In the genomic region with DNA sequence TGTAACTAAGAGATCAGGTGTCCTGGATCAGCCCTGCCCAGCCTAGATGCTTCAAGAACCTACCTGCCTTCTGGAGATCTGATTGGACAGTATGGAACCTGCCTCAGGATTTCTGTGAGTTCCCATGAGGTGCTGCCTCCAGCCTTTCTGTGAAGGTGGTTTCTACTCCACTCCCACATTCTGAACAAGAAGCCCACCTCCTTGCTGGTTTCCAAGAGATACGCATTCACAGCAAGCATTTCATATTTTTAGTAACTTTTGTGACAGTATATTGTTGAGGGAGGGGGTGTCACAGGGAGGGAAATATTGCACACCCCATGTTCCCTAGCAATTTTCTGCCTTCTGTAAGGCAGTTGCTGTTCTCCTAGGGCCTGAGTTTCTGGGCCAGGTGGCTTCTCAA, we compare ENCODE assay signal across 18 cellular contexts.
DNase-seq lines count a peak whose midpoint lies in the region; TF ChIP-seq lines count a peak whose summit lies in the region.
"Had no signal": no experiment of that assay in that cellular context is flagged by ENCODE, and none has a peak within 500 bp of the region (broad histone marks: within the 10 kb centered on the region; RNA-seq: fewer than 3 reads in every experiment).

No MANE protein-coding gene starts in this region.

- DNase-seq in MCF 10A (ENCODE audit: unreplicated experiment) (no peak), mammary epithelial cell (no peak), ascending aorta (ENCODE audit: low spot score in 2 of 2) (no peak), trophoblast cell (no peak), GM10248 (ENCODE audit: extremely low spot score) (no peak), retina (no peak), HCEC 1CT (no peak)
- DNase-seq: 8988T; C1 segment of cervical spinal cord; Calu3; CD4-positive, alpha-beta memory T cell; COR-L47; DMS53; DMS79 treated with DMSO at 0.1 percent for 48 hours; GF-D8; GOT3 had no signal

- peaks cover 3% of the 10 kb centered on the region for H3K79me1 ChIP-seq in trophoblast cell (ENCODE audit: low read length)

- H2AFZ ChIP-seq in mammary epithelial cell (ENCODE audit: low read depth, low read length) = no peak overlapping the region
- H2AFZ ChIP-seq in trophoblast cell (ENCODE audit: insufficient read depth, low read length, poor library complexity) = no peak overlapping the region

- intact Hi-C loops in MCF 10A (cut with micrococcal nuclease) = no loop called here
- intact Hi-C loops in mammary epithelial cell (cut with micrococcal nuclease) = no loop called here
- intact Hi-C loops in ascending aorta (cut with DNase I) = loop anchor here (5.0 kb wide), 1 partner anchor 195 kb away; no protein-coding TSS in a partner anchor

- H3K23ac ChIP-seq in trophoblast cell (ENCODE audit: low read length) = no peak overlapping the region

- H3K4me3 ChIP-seq in mammary epithelial cell (replicated peaks in 1 of 3; ENCODE audit: insufficient read depth in 1 of 3, low read depth in 2 of 3, low read length in 3 of 3) (no peak overlapping the region), ascending aorta (no peak overlapping the region), trophoblast cell (ENCODE audit: low read depth, low read length) (no peak overlapping the region)
- H3K4me3 ChIP-seq: A549, HAP-1 had no signal

- H3K27ac ChIP-seq in mammary epithelial cell (ENCODE audit: insufficient read depth, low read depth, low read length) (no peak overlapping the region), ascending aorta (peak overlapping the region; percentile 70 to 80), trophoblast cell (ENCODE audit: low read depth, low read length) (no peak overlapping the region)
- H3K27ac ChIP-seq: A549 had no signal

- no peak overlapping the region for H3K14ac ChIP-seq in trophoblast cell (ENCODE audit: low read length)

- dilution Hi-C loops in mammary epithelial cell (cut with HindIII; ENCODE audit: low sequenced_read_pairs) = loop anchor here (25.0 kb wide), 1 partner anchor 355 kb away; no protein-coding TSS in a partner anchor

- no peak overlapping the region for H3K18ac ChIP-seq in trophoblast cell (ENCODE audit: low read length)

- H3K4me1 Mint-ChIP-seq in MCF 10A (ENCODE audit: insufficient read depth, unreplicated experiment) = peaks cover 27% of the 10 kb centered on the region
- H3K4me1 Mint-ChIP-seq: CD4-positive, alpha-beta memory T cell had no signal

- H3K36me3 ChIP-seq in mammary epithelial cell (ENCODE audit: insufficient read depth, low read length) (no peaks in the 10 kb centered on the region), ascending aorta (peaks cover 20 to 24% of the 10 kb centered on the region in 2 donors), trophoblast cell (ENCODE audit: control insufficient read depth in 1 of 2, insufficient read depth in 2 of 2, low read length in 2 of 2) (no peaks in the 10 kb centered on the region)
- H3K36me3 ChIP-seq: HAP-1 had no signal

- H3K4me1 ChIP-seq in mammary epithelial cell (ENCODE audit: insufficient read depth, low read length) = peaks cover 36% of the 10 kb centered on the region
- peaks cover 32 to 53% of the 10 kb centered on the region in 2 donors for H3K4me1 ChIP-seq in ascending aorta
- peaks cover 2 to 20% of the 10 kb centered on the region in 2 experiments for H3K4me1 ChIP-seq in trophoblast cell (ENCODE audit: control insufficient read depth in 1 of 2, insufficient read depth in 2 of 2, low read length in 2 of 2)

- H3K36me3 Mint-ChIP-seq in MCF 10A (ENCODE audit: insufficient read depth, unreplicated experiment) = no peaks in the 10 kb centered on the region
- H3K36me3 Mint-ChIP-seq: CD4-positive, alpha-beta memory T cell had no signal

- no peaks in the 10 kb centered on the region for H3K9me3 Mint-ChIP-seq in MCF 10A (ENCODE audit: unreplicated experiment)
- H3K9me3 Mint-ChIP-seq: CD4-positive, alpha-beta memory T cell had no signal

- no peak overlapping the region for H3K4me3 Mint-ChIP-seq in MCF 10A (ENCODE audit: unreplicated experiment)
- H3K4me3 Mint-ChIP-seq: CD4-positive, alpha-beta memory T cell had no signal

- no peak overlapping the region for H4K8ac ChIP-seq in trophoblast cell (ENCODE audit: low read depth, low read length)

- no TSS peak for BruUV-seq in MCF 10A (replicated peaks; lab: Mats Ljungman, UMichigan)
- BruUV-seq in mammary epithelial cell (replicated peaks; lab: Mats Ljungman, UMichigan) = no TSS peak

- peak overlapping the region; percentile 2 for H3K27ac Mint-ChIP-seq in MCF 10A (ENCODE audit: low read depth, unreplicated experiment)
- H3K27ac Mint-ChIP-seq: CD4-positive, alpha-beta memory T cell had no signal

- H3K4me2 ChIP-seq in mammary epithelial cell (ENCODE audit: insufficient read depth, low read depth, low read length) = no peak overlapping the region
- H3K4me2 ChIP-seq in trophoblast cell (ENCODE audit: low read length) = no peak overlapping the region
- H3K4me2 ChIP-seq: A549 had no signal

- H4K12ac ChIP-seq in trophoblast cell (ENCODE audit: low read depth, low read length) = no peak overlapping the region

- H3K9ac ChIP-seq in mammary epithelial cell (ENCODE audit: insufficient read depth, low read length) = no peak overlapping the region
- no peak overlapping the region for H3K9ac ChIP-seq in trophoblast cell (ENCODE audit: low read length)

- CTCF ChIA-PET in MCF 10A (lab: Yijun Ruan, JAX) = interaction anchor here (0.6 to 5.0 kb wide), 7 partner anchors 12 to 438 kb away, joined by 3 to 64 read pairs (median 5); no protein-coding TSS in a partner anchor
- CTCF ChIA-PET in mammary epithelial cell (lab: Charles Lee; ENCODE audit: low non-redundant PET) = no interaction called here
- CTCF ChIA-PET in GM10248 (lab: Yijun Ruan, JAX) = interaction anchor here (5.2 kb wide), 1 partner anchor 14 kb away, joined by 19 read pairs; no protein-coding TSS in a partner anchor

- POLR2A ChIA-PET in MCF 10A (lab: Yijun Ruan, JAX) = no interaction called here
- POLR2A ChIA-PET in GM10248 (lab: Yijun Ruan, JAX) = no interaction called here

- H2BK120ac ChIP-seq in trophoblast cell (ENCODE audit: insufficient read depth, low read length, poor library complexity) = no peak overlapping the region

- no peaks in the 10 kb centered on the region for H4K20me1 ChIP-seq in mammary epithelial cell (ENCODE audit: insufficient read depth, low read length)

- in situ Hi-C loops in mammary epithelial cell (cut with MboI; ENCODE audit: low sequenced_read_pairs in 2 of 2) = loop anchor here in 1 of 2 donors (25.0 kb wide), 1 partner anchor 420 kb away; no protein-coding TSS in a partner anchor

- H3K4ac ChIP-seq in trophoblast cell (ENCODE audit: low read depth, low read length) = no peak overlapping the region

- H3K27me3 Mint-ChIP-seq in MCF 10A (ENCODE audit: insufficient read depth, unreplicated experiment) = no peaks in the 10 kb centered on the region

- H2BK5ac ChIP-seq in trophoblast cell (ENCODE audit: low read depth, low read length, poor library complexity) = no peak overlapping the region

- H3K79me2 ChIP-seq in mammary epithelial cell (ENCODE audit: insufficient read depth, low read length) = no peaks in the 10 kb centered on the region
- H3K79me2 ChIP-seq in trophoblast cell (ENCODE audit: control insufficient read depth, insufficient read depth, low read length, poor library complexity) = no peaks in the 10 kb centered on the region

- H2AK5ac ChIP-seq in trophoblast cell (ENCODE audit: low read length) = peak overlapping the region; percentile 64

- TF ChIP-seq CTCF in MCF 10A (IDR thresholded peaks at IDR 0.05; ENCODE audit: unreplicated experiment) (no peak), mammary epithelial cell (conservative IDR thresholded peaks at IDR 0.05 in 1 of 2, IDR thresholded peaks at IDR 0.05 in 1 of 2; ENCODE audit: extremely low read depth in 1 of 2, insufficient read depth in 1 of 2, low read depth in 1 of 2, low read length in 2 of 2) (no peak), ascending aorta (IDR thresholded peaks at IDR 0.05) (no peak), GM10248 (IDR thresholded peaks at IDR 0.05; ENCODE audit: control extremely low read depth, extremely low read depth, low read depth, missing control alignments) (no peak)

- H3K27me3 ChIP-seq in mammary epithelial cell (ENCODE audit: insufficient read depth, low read length) = no peaks in the 10 kb centered on the region
- no peaks in the 10 kb centered on the region for H3K27me3 ChIP-seq in ascending aorta
- H3K27me3 ChIP-seq in trophoblast cell (ENCODE audit: insufficient read depth, low read length) = no peaks in the 10 kb centered on the region

- no peak overlapping the region for H4K91ac ChIP-seq in trophoblast cell (ENCODE audit: low read depth, low read length)

- H3K9me3 ChIP-seq in mammary epithelial cell (replicated peaks; ENCODE audit: insufficient read depth, low read length) (no peaks in the 10 kb centered on the region), ascending aorta (no peaks in the 10 kb centered on the region), trophoblast cell (ENCODE audit: insufficient read depth, low read depth, low read length) (no peaks in the 10 kb centered on the region)
- H3K9me3 ChIP-seq: A549, HAP-1 had no signal

- WGBS in mammary epithelial cell (ENCODE audit: low coverage, missing lambda C conversion rate) = 100% methylated on average over 1 of the region's 1 CpG
- WGBS in trophoblast cell (ENCODE audit: extremely low coverage, insufficient coverage, insufficient read length) = no CpG with 5 or more reads among the region's 1 CpG

- H2BK12ac ChIP-seq in trophoblast cell (ENCODE audit: low read length) = no peak overlapping the region

Comparison
In these comparisons a context has a peak if more than half of its experiments do, and no peak if none do; other contexts are left out.
1. H3K27ac ChIP-seq: peak in ascending aorta (2 of 2); none in mammary epithelial cell (single experiment) and trophoblast cell (single experiment).